Comparison of ENCODE assay signal across 1 cellular context in genomic region chr9:123990427-123990826, GRCh38.
TF ChIP-seq lines count a peak whose summit lies in the region.

No MANE protein-coding gene starts in this region.

TF ChIP-seq in GM23338, 12 proteins besides CTCF, POLR2A, EP300 and RAD21 (continued from another document):
- TF ChIP-seq ZNF462 (CRISPR knock-in tag; IDR thresholded peaks at IDR 0.05) = no peak
- no peak for TF ChIP-seq REST (IDR thresholded peaks at IDR 0.05; ENCODE audit: unreplicated experiment)
- no peak for TF ChIP-seq JUNB (IDR thresholded peaks at IDR 0.05; ENCODE audit: unreplicated experiment)
- TF ChIP-seq CREB1 (CRISPR knock-in tag; IDR thresholded peaks at IDR 0.05; ENCODE audit: low read depth) = no peak
